23 cellular contexts compared by ENCODE assay signal in the genomic region with DNA sequence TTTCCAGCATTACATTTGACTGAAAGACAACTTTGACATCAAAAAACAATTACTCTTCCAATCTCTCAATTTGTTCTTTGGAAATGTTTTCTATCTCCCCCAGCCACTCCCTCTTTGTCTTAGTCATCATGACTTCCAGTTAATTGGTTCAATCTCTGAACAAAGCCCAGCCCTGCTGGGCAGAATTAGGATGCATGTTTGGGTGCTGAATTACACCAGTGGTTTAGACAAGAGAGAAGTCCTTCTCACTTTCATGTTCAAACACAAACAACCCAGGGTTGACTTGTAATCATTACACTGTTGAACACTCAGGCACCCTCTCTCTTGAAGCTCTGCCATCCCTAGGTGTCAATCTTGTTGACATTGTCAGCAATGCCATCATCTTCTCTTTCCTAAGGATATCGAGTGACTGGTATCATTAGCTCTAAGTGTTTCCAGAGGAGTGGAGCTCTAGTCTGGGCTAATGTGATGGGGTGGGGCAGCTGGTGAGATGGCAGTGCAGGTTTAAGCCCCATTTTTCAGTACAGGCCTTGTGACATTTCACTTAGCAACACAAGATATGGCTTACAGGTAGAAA.
"Had no signal": no experiment of that assay in that cellular context is flagged by ENCODE, and none has a peak within 500 bp of the region (broad histone marks: within the 10 kb centered on the region; RNA-seq: fewer than 3 reads in every experiment).

No MANE protein-coding gene starts in this region.

- ATAC-seq: activated T-cell treated with anti-CD3 and anti-CD28 coated beads, Interleukin-2, amount 50 U/mL, for 72 hours; gastroesophageal sphincter; left cardiac atrium; pancreas; psoas muscle had no signal

- H3K4me3 ChIP-seq: cardiac muscle cell, gastroesophageal sphincter, pancreas, psoas muscle, right atrium auricular region, spleen, thyroid gland had no signal

- H3K27ac Mint-ChIP-seq: activated CD4-positive, alpha-beta memory T cell treated with anti-CD3 and anti-CD28 coated beads, Interleukin-2, amount 10 ng/mL, durations not matched to agents 7 days and 5 days; activated CD4-positive, alpha-beta T cell treated with anti-CD3 and anti-CD28 coated beads, Interleukin-2, amount 10 ng/mL, durations not matched to agents 24 days and 14 days; activated naive CD4-positive, alpha-beta T cell treated with anti-CD3 and anti-CD28 coated beads for 36 hours; activated T-cell treated with anti-CD3 and anti-CD28 coated beads, Interleukin-2, amount 50 U/mL, for 72 hours; memory B cell; nephron; stimulated activated naive CD8-positive, alpha-beta T cell treated with anti-CD3 and anti-CD28 coated beads, Interleukin-15, Interleukin-2, amounts not matched to agents 100 ng/mL and 50 ng/mL, for 24 hours had no signal

- H3K36me3 Mint-ChIP-seq: memory B cell had no signal

- H3K27me3 Mint-ChIP-seq: activated CD4-positive, alpha-beta memory T cell treated with anti-CD3 and anti-CD28 coated beads, Interleukin-2, amount 10 ng/mL, durations not matched to agents 7 days and 5 days; activated CD4-positive, alpha-beta T cell treated with anti-CD3 and anti-CD28 coated beads, Interleukin-2, amount 10 ng/mL, durations not matched to agents 24 days and 14 days had no signal

- DNase-seq: activated CD4-positive, alpha-beta memory T cell treated with anti-CD3 and anti-CD28 coated beads, Interleukin-2, amount 10 ng/mL, durations not matched to agents 7 days and 5 days; activated CD4-positive, alpha-beta T cell treated with anti-CD3 and anti-CD28 coated beads, Interleukin-2, amount 10 ng/mL, durations not matched to agents 24 days and 14 days; activated effector memory CD4-positive, alpha-beta T cell treated with Interleukin-2 at 50 U/mL for 16 hours; activated naive CD4-positive, alpha-beta T cell treated with anti-CD3 and anti-CD28 coated beads for 36 hours; activated T-cell treated with anti-CD3 and anti-CD28 coated beads, Interleukin-2, amount 50 U/mL, for 72 hours; amygdala; cortex of kidney; erythroblast; head of caudate nucleus; hypothalamus; left cardiac atrium; pancreas; psoas muscle; spleen; stimulated activated CD4-positive, alpha-beta T cell treated with anti-CD3 and anti-CD28 coated beads, Interleukin-4, amount 100 ng/mL, for 4 hours; substantia nigra; thyroid gland had no signal

- H3K4me1 Mint-ChIP-seq: activated CD4-positive, alpha-beta memory T cell treated with anti-CD3 and anti-CD28 coated beads, Interleukin-2, amount 10 ng/mL, durations not matched to agents 7 days and 5 days; activated CD4-positive, alpha-beta T cell treated with anti-CD3 and anti-CD28 coated beads, Interleukin-2, amount 10 ng/mL, durations not matched to agents 24 days and 14 days; memory B cell; nephron had no signal

- H3K9me3 Mint-ChIP-seq: activated CD4-positive, alpha-beta T cell treated with anti-CD3 and anti-CD28 coated beads, Interleukin-2, amount 10 ng/mL, durations not matched to agents 24 days and 14 days had no signal

- H3K4me3 Mint-ChIP-seq: activated CD4-positive, alpha-beta memory T cell treated with anti-CD3 and anti-CD28 coated beads, Interleukin-2, amount 10 ng/mL, durations not matched to agents 7 days and 5 days; activated CD4-positive, alpha-beta T cell treated with anti-CD3 and anti-CD28 coated beads, Interleukin-2, amount 10 ng/mL, durations not matched to agents 24 days and 14 days; activated naive CD4-positive, alpha-beta T cell treated with anti-CD3 and anti-CD28 coated beads for 36 hours; activated T-cell treated with anti-CD3 and anti-CD28 coated beads, Interleukin-2, amount 50 U/mL, for 72 hours; memory B cell; nephron; stimulated activated naive CD8-positive, alpha-beta T cell treated with anti-CD3 and anti-CD28 coated beads, Interleukin-15, Interleukin-2, amounts not matched to agents 100 ng/mL and 50 ng/mL, for 24 hours had no signal
